16 cellular contexts compared by ENCODE assay signal in the genomic region with DNA sequence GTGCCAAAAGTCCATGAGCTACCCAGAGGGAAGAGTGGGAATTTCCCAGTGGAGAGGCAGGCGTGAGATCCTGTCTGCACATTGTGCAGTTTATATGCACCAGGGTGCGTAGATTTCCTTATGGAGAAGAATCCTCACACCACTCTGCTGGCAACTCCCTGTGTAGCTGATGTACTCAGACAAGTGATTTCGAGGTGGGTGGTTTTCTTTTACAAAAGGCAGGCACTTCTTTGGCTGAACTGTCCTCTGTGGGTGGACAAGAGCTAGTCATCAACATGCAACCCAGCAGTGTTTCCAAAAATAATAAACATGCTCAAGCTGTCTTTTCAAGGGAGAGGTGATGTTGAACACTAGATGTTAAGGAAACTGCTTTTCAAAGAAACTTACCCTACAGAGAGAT.
DNase-seq lines count a peak whose midpoint lies in the region; ATAC-seq, FAIRE-seq and TF ChIP-seq lines count a peak whose summit lies in the region.
"Had no signal": no experiment of that assay in that cellular context is flagged by ENCODE, and none has a peak within 500 bp of the region (broad histone marks: within the 10 kb centered on the region; RNA-seq: fewer than 3 reads in every experiment).

No MANE protein-coding gene starts in this region.

- BruUV-seq in endothelial cell of umbilical vein (replicated peaks; lab: Mats Ljungman, UMichigan) = no TSS peak

- H3K9ac ChIP-seq in endothelial cell of umbilical vein (replicated peaks; ENCODE audit: extremely low read depth, insufficient read depth, low read length) = no peak overlapping the region

- H3K79me2 ChIP-seq in endothelial cell of umbilical vein (ENCODE audit: control insufficient read depth, insufficient read depth, low read length) = no peaks in the 10 kb centered on the region

- no peaks in the 10 kb centered on the region for H3K27me3 ChIP-seq in endothelial cell of umbilical vein (ENCODE audit: control insufficient read depth in 2 of 2, insufficient read depth in 2 of 2, low read length in 2 of 2)
- H3K27me3 ChIP-seq: gastrocnemius medialis, tibial nerve had no signal

- POLR2A ChIA-PET in endothelial cell of umbilical vein (lab: Charles Lee) = no interaction called here
- POLR2A ChIA-PET in activated CD8-positive, alpha-beta T cell treated with anti-CD3 and anti-CD28 coated beads, Interleukin-2, amount 10 ng/mL, durations not matched to agents 7 days and 5 days (lab: Charles Lee) = no interaction called here

- no peak overlapping the region for H3K27ac Mint-ChIP-seq in activated CD8-positive, alpha-beta T cell treated with anti-CD3 and anti-CD28 coated beads, Interleukin-2, amount 10 ng/mL, durations not matched to agents 7 days and 5 days
- H3K27ac Mint-ChIP-seq: activated naive CD8-positive, alpha-beta T cell treated with anti-CD3 and anti-CD28 coated beads, Interleukin-2, amount 10 ng/mL, durations not matched to agents 7 days and 5 days; CD4-positive, CD25-positive, alpha-beta regulatory T cell had no signal

- peak; percentile 68 for FAIRE-seq in endothelial cell of umbilical vein (lab: Jason Lieb, UNC)

- intact Hi-C loops in endothelial cell of umbilical vein (cut with micrococcal nuclease) = no loop called here

- no peaks in the 10 kb centered on the region for H3K36me3 Mint-ChIP-seq in activated CD8-positive, alpha-beta T cell treated with anti-CD3 and anti-CD28 coated beads, Interleukin-2, amount 10 ng/mL, durations not matched to agents 7 days and 5 days (ENCODE audit: low read depth)
- H3K36me3 Mint-ChIP-seq: activated naive CD8-positive, alpha-beta T cell treated with anti-CD3 and anti-CD28 coated beads, Interleukin-2, amount 10 ng/mL, durations not matched to agents 7 days and 5 days; CD4-positive, CD25-positive, alpha-beta regulatory T cell had no signal

- peaks cover 8% of the 10 kb centered on the region for H3K9me3 Mint-ChIP-seq in activated CD8-positive, alpha-beta T cell treated with anti-CD3 and anti-CD28 coated beads, Interleukin-2, amount 10 ng/mL, durations not matched to agents 7 days and 5 days (ENCODE audit: insufficient read depth)

- no peaks in the 10 kb centered on the region for H4K20me1 ChIP-seq in endothelial cell of umbilical vein (replicated peaks; ENCODE audit: control insufficient read depth, extremely low read depth, insufficient read depth, low read length)

- DNase-seq in AG09319 (ENCODE audit: extremely low read depth, low read depth) = peak; percentile 55
- peak; percentile 76 for DNase-seq in M059J (ENCODE audit: low read depth)
- DNase-seq in endothelial cell of umbilical vein (ENCODE audit: low read depth, low spot score) = peak; percentile 49
- DNase-seq in myocyte (ENCODE audit: low read depth) = peak; percentile 77
- DNase-seq in activated CD8-positive, alpha-beta T cell treated with anti-CD3 and anti-CD28 coated beads, Interleukin-2, amount 10 ng/mL, durations not matched to agents 7 days and 5 days = no peak
- DNase-seq in effector CD4-positive, alpha-beta T cell = no peak
- DNase-seq: activated naive CD8-positive, alpha-beta T cell treated with anti-CD3 and anti-CD28 coated beads, Interleukin-2, amount 10 ng/mL, durations not matched to agents 7 days and 5 days; CD4-positive, CD25-positive, alpha-beta regulatory T cell; gastrocnemius medialis; NCI-H1417; NCI-H510A treated with DMSO at 0.1 percent for 48 hours; PC-9; T-helper 1 cell had no signal

- no peak for TF ChIP-seq CTCF in AG09319 (IDR thresholded peaks at IDR 0.05; ENCODE audit: low read depth, low read length)
- no peak for TF ChIP-seq CTCF in endothelial cell of umbilical vein (IDR thresholded peaks at IDR 0.05; ENCODE audit: extremely low read depth in 1 of 2, insufficient read depth in 1 of 2, low read depth in 1 of 2, low read length in 2 of 2)

- no peaks in the 10 kb centered on the region for H3K4me1 Mint-ChIP-seq in activated CD8-positive, alpha-beta T cell treated with anti-CD3 and anti-CD28 coated beads, Interleukin-2, amount 10 ng/mL, durations not matched to agents 7 days and 5 days (ENCODE audit: low read depth)
- H3K4me1 Mint-ChIP-seq: activated naive CD8-positive, alpha-beta T cell treated with anti-CD3 and anti-CD28 coated beads, Interleukin-2, amount 10 ng/mL, durations not matched to agents 7 days and 5 days; CD4-positive, CD25-positive, alpha-beta regulatory T cell had no signal

- H3K4me3 Mint-ChIP-seq in activated CD8-positive, alpha-beta T cell treated with anti-CD3 and anti-CD28 coated beads, Interleukin-2, amount 10 ng/mL, durations not matched to agents 7 days and 5 days = no peak overlapping the region
- H3K4me3 Mint-ChIP-seq: activated naive CD8-positive, alpha-beta T cell treated with anti-CD3 and anti-CD28 coated beads, Interleukin-2, amount 10 ng/mL, durations not matched to agents 7 days and 5 days; CD4-positive, CD25-positive, alpha-beta regulatory T cell had no signal

- no peaks in the 10 kb centered on the region for H3K9me3 ChIP-seq in endothelial cell of umbilical vein (replicated peaks; ENCODE audit: control insufficient read depth, insufficient read depth, low read length)
- H3K9me3 ChIP-seq: gastrocnemius medialis had no signal

- H3K4me2 ChIP-seq in endothelial cell of umbilical vein (ENCODE audit: insufficient read depth, low read length) = no peak overlapping the region

- H3K27me3 Mint-ChIP-seq in activated CD8-positive, alpha-beta T cell treated with anti-CD3 and anti-CD28 coated beads, Interleukin-2, amount 10 ng/mL, durations not matched to agents 7 days and 5 days (ENCODE audit: low read depth) = no peaks in the 10 kb centered on the region

- TF ChIP-seq POLR2A in endothelial cell of umbilical vein (IDR thresholded peaks at IDR 0.05; ENCODE audit: low read depth, low read length) = no peak

- H3K4me1 ChIP-seq in endothelial cell of umbilical vein (ENCODE audit: control insufficient read depth, extremely low read depth, insufficient read depth, low read length) = peaks cover 8% of the 10 kb centered on the region
- H3K4me1 ChIP-seq: gastrocnemius medialis had no signal

- H3K36me3 ChIP-seq in endothelial cell of umbilical vein (ENCODE audit: control insufficient read depth in 2 of 2, extremely low read depth in 1 of 2, insufficient read depth in 2 of 2, low read length in 2 of 2) = no peaks in the 10 kb centered on the region
- H3K36me3 ChIP-seq: gastrocnemius medialis, tibial nerve had no signal

- no peak overlapping the region for H3K4me3 ChIP-seq in endothelial cell of umbilical vein (replicated peaks in 1 of 3; ENCODE audit: insufficient read depth in 1 of 3, low read depth in 1 of 3, low read length in 3 of 3)
- H3K4me3 ChIP-seq: gastrocnemius medialis, PC-9, tibial nerve had no signal

- CTCF ChIA-PET in endothelial cell of umbilical vein (lab: Charles Lee) = interaction anchor here (1.0 to 2.0 kb wide), 3 partner anchors 17 to 537 kb away, joined by 3 to 5 read pairs (median 4); no protein-coding TSS in a partner anchor
- CTCF ChIA-PET in activated CD8-positive, alpha-beta T cell treated with anti-CD3 and anti-CD28 coated beads, Interleukin-2, amount 10 ng/mL, durations not matched to agents 7 days and 5 days (lab: Charles Lee) = no interaction called here

- ATAC-seq in activated CD8-positive, alpha-beta T cell treated with anti-CD3 and anti-CD28 coated beads, Interleukin-2, amount 10 ng/mL, durations not matched to agents 7 days and 5 days = no peak
- ATAC-seq in GM18517 (IDR thresholded peaks at IDR 0.05; ENCODE audit: unreplicated experiment) = no peak
- ATAC-seq in GM19463 (IDR thresholded peaks at IDR 0.05; ENCODE audit: unreplicated experiment) = no peak
- ATAC-seq: gastrocnemius medialis had no signal

- H2AFZ ChIP-seq in endothelial cell of umbilical vein (ENCODE audit: low read depth, low read length) = no peak overlapping the region
- H2AFZ ChIP-seq: PC-9 had no signal

- no peaks in the 10 kb centered on the region for H3K9me1 ChIP-seq in endothelial cell of umbilical vein (replicated peaks; ENCODE audit: control insufficient read depth, extremely low read depth, insufficient read depth, low read length)

- no peak overlapping the region for H3K27ac ChIP-seq in endothelial cell of umbilical vein (ENCODE audit: insufficient read depth, low read depth, low read length)
- H3K27ac ChIP-seq: gastrocnemius medialis, tibial nerve had no signal

- dilution Hi-C loops in endothelial cell of umbilical vein (cut with MboI; ENCODE audit: extremely low pct_ligation_motif_present, low sequenced_read_pairs) = no loop called here

TF ChIP-seq in endothelial cell of umbilical vein, 7 proteins besides CTCF, POLR2A, EP300 and RAD21:
- TF ChIP-seq POLR2AphosphoS5 (IDR thresholded peaks at IDR 0.05; ENCODE audit: insufficient read depth, low read depth, low read length) = no peak
- TF ChIP-seq MYC (IDR thresholded peaks at IDR 0.05; ENCODE audit: low read depth, low read length) = no peak
- no peak for TF ChIP-seq GATA2 (IDR thresholded peaks at IDR 0.05; ENCODE audit: insufficient read depth, insufficient read length, low read depth, low read length)
- no peak for TF ChIP-seq EZH2 (IDR thresholded peaks at IDR 0.05; ENCODE audit: borderline replicate concordance, low read depth, low read length, severe bottlenecking)
- TF ChIP-seq, protein P1, sequence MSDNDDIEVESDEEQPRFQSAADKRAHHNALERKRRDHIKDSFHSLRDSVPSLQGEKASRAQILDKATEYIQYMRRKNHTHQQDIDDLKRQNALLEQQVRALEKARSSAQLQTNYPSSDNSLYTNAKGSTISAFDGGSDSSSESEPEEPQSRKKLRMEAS (IDR thresholded peaks at IDR 0.05; ENCODE audit: insufficient read depth, insufficient read length) = no peak
- no peak for TF ChIP-seq FOS (IDR thresholded peaks at IDR 0.05; ENCODE audit: borderline replicate concordance, insufficient read depth, low read length)
- no peak for TF ChIP-seq JUN (IDR thresholded peaks at IDR 0.05; ENCODE audit: borderline replicate concordance, insufficient read depth, insufficient read length, low read depth)

Comparison
In these comparisons a context has a peak if more than half of its experiments do, and no peak if none do; other contexts are left out.
1. DNase-seq: peak in AG09319 (single experiment), M059J (single experiment), endothelial cell of umbilical vein (single experiment) and myocyte (single experiment); none in activated CD8-positive, alpha-beta T cell treated with anti-CD3 and anti-CD28 coated beads, Interleukin-2, amount 10 ng/mL, durations not matched to agents 7 days and 5 days (single experiment) and effector CD4-positive, alpha-beta T cell (single experiment).